Comparison of ENCODE assay signal across 1 cellular context in the genomic region with DNA sequence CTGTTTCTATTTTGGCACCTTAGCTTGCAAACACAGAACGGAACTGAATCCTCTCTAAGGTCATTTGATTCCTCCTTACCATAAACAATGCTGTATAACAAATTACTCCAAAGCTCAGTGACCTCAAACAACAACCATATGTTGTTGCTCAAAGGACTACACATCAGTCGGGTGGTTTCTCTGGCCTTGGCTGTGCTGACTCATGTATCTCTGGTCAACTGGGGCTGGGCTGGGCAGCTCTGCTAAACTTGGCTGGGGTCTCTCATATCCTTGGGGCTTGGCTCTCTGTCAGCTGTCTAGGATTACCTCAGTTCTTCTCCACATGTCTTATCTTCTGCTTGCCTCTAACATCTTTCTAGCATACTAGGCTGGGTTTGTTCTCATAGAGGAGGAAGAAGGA.
A peak's percentile ranks its signal among the peaks of the same experiment; 100 is the strongest.
TF ChIP-seq lines count a peak whose summit lies in the region.

No MANE protein-coding gene starts in this region.

TF ChIP-seq in SK-N-SH, 30 proteins besides CTCF, POLR2A, EP300 and RAD21 (continued from another document):
- TF ChIP-seq, protein P1, sequence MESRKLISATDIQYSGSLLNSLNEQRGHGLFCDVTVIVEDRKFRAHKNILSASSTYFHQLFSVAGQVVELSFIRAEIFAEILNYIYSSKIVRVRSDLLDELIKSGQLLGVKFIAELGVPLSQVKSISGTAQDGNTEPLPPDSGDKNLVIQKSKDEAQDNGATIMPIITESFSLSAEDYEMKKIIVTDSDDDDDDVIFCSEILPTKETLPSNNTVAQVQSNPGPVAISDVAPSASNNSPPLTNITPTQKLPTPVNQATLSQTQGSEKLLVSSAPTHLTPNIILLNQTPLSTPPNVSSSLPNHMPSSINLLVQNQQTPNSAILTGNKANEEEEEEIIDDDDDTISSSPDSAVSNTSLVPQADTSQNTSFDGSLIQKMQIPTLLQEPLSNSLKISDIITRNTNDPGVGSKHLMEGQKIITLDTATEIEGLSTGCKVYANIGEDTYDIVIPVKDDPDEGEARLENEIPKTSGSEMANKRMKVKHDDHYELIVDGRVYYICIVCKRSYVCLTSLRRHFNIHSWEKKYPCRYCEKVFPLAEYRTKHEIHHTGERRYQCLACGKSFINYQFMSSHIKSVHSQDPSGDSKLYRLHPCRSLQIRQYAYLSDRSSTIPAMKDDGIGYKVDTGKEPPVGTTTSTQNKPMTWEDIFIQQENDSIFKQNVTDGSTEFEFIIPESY (IDR thresholded peaks at IDR 0.05; ENCODE audit: borderline replicate concordance, low read depth), result no peak
- TF ChIP-seq GATA2 (CRISPR knock-in tag; IDR thresholded peaks at IDR 0.05), result no peak
- TF ChIP-seq, protein P2, sequence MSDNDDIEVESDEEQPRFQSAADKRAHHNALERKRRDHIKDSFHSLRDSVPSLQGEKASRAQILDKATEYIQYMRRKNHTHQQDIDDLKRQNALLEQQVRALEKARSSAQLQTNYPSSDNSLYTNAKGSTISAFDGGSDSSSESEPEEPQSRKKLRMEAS (IDR thresholded peaks at IDR 0.05; ENCODE audit: low read depth), result peak; percentile 44; the same call in 1 of the 2 replicates
- TF ChIP-seq, protein P3, sequence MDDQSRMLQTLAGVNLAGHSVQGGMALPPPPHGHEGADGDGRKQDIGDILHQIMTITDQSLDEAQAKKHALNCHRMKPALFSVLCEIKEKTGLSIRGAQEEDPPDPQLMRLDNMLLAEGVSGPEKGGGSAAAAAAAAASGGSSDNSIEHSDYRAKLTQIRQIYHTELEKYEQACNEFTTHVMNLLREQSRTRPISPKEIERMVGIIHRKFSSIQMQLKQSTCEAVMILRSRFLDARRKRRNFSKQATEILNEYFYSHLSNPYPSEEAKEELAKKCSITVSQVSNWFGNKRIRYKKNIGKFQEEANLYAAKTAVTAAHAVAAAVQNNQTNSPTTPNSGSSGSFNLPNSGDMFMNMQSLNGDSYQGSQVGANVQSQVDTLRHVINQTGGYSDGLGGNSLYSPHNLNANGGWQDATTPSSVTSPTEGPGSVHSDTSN (IDR thresholded peaks at IDR 0.05), result peak; percentile 64
- TF ChIP-seq RXRA (IDR thresholded peaks at IDR 0.05; ENCODE audit: borderline replicate concordance, low read depth), result peak; percentile 67; the same call in 1 of the 2 replicates
- TF ChIP-seq, protein P4, sequence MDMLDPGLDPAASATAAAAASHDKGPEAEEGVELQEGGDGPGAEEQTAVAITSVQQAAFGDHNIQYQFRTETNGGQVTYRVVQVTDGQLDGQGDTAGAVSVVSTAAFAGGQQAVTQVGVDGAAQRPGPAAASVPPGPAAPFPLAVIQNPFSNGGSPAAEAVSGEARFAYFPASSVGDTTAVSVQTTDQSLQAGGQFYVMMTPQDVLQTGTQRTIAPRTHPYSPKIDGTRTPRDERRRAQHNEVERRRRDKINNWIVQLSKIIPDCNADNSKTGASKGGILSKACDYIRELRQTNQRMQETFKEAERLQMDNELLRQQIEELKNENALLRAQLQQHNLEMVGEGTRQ (IDR thresholded peaks at IDR 0.05; ENCODE audit: borderline replicate concordance, low read depth, low read length), result no peak
- TF ChIP-seq RCOR1 (IDR thresholded peaks at IDR 0.05; ENCODE audit: low read length), result no peak
- no peak for TF ChIP-seq GABPA (IDR thresholded peaks at IDR 0.05; ENCODE audit: low read depth)
- TF ChIP-seq SMC3 (IDR thresholded peaks at IDR 0.05; ENCODE audit: low read depth, low read length), result no peak
- peak; percentile 46; the same call in 1 of the 2 replicates for TF ChIP-seq POLR2AphosphoS5 (IDR thresholded peaks at IDR 0.05; ENCODE audit: low read depth, low read length)
- TF ChIP-seq SIN3A (IDR thresholded peaks at IDR 0.05; ENCODE audit: borderline replicate concordance, low read depth, low read length), result 0 out of 2 replicates have a peak, but pooled peaks have one; percentile 29
- no peak for TF ChIP-seq YY1 (IDR thresholded peaks at IDR 0.05; ENCODE audit: low read depth)
- TF ChIP-seq TAF1 (IDR thresholded peaks at IDR 0.05; ENCODE audit: borderline replicate concordance, low read depth, low read length), result no peak
- peak; percentile 87 for TF ChIP-seq NFIC (IDR thresholded peaks at IDR 0.05; ENCODE audit: borderline replicate concordance)
- TF ChIP-seq FOXJ3 (CRISPR knock-in tag; IDR thresholded peaks at IDR 0.05), result no peak
TF ChIP-seq in SK-N-SH: peak in this region for 9.
